ENCODE assay signal across 29 cellular contexts in the genomic region with DNA sequence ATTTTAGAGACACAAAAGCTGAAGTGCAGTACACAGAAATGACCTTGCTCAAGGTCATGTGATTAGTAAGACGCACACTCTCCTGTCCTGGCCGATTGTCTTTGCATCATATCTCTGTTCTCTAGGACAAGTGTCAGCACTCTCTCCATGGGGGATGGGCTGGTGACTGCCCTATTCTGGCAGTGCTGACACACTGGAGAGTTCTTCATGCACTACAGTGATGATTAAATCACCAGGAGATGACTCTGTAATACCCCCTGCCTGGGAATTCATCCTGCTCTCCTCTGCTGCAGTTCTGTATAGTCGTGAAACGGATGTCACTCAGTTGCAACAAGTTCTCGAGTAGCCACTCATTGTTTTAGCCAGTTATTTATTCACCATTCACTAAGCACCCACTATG. TPM values are rescaled to one million over a fixed set of nuclear protein-coding genes. Genes with fewer than 3 reads are reported as not detected.
DNase-seq lines count a peak whose midpoint lies in the region; ATAC-seq, FAIRE-seq and TF ChIP-seq lines count a peak whose summit lies in the region.
"Had no signal": no experiment of that assay in that cellular context is flagged by ENCODE, and none has a peak within 500 bp of the region (broad histone marks: within the 10 kb centered on the region; RNA-seq: fewer than 3 reads in every experiment).

No MANE protein-coding gene starts in this region.

- DNase-seq in NCI-H345 (lab: John Stamatoyannopoulos, UW) (peak; percentile 5), NCI-H345 treated with DMSO at 0.1 percent for 48 hours (lab: John Stamatoyannopoulos, UW; ENCODE audit: unreplicated experiment) (no peak), RKO (ENCODE audit: low spot score) (peak; percentile 35), heart left ventricle (peak in 4 of 5 donors; percentile 61 to 83 (median 70)), renal cortical epithelial cell (ENCODE audit: low read depth) (peak; percentile 62), progenitor cell of endocrine pancreas (ENCODE audit: low spot score, unreplicated experiment) (no peak), HepG2 (ENCODE audit: low spot score) (no peak)
- DNase-seq: activated CD4-positive, alpha-beta T cell treated with anti-CD3 and anti-CD28 coated beads, Interleukin-2, amount 10 ng/mL, durations not matched to agents 24 days and 14 days; activated naive CD4-positive, alpha-beta T cell treated with anti-CD3 and anti-CD28 coated beads, Interleukin-2, amount 10 ng/mL, durations not matched to agents 7 days and 5 days; activated T-cell treated with anti-CD3 and anti-CD28 coated beads, Interleukin-2, amount 50 U/mL, for 48 hours; anterior cingulate cortex; caudate nucleus; COR-L47; DND-41; IMR-90; NCI-H1092 treated with DMSO at 0.1 percent for 48 hours; NCI-H2081; NCI-H510A; nucleus accumbens; spleen; stimulated activated CD4-positive, alpha-beta T cell treated with anti-CD3 and anti-CD28 coated beads, Interleukin-2, amount 100 ng/mL, for 48 hours had no signal

- in situ Hi-C loops in HepG2 (cut with HindIII; ENCODE audit: extremely low pct_ligation_motif_present, low pct_unique_long_range_greater_than_20kb), result no loop called here

- TF ChIP-seq CTCF in heart left ventricle (IDR thresholded peaks at IDR 0.05) (no peak), progenitor cell of endocrine pancreas (IDR thresholded peaks at IDR 0.05; ENCODE audit: unreplicated experiment) (no peak), HepG2 (CRISPR knock-in tag; IDR thresholded peaks at IDR 0.05) (no peak)

- H3K27me3 ChIP-seq in heart left ventricle, result peaks cover 0 to 26% (median 3%) of the 10 kb centered on the region in 9 donors
- H3K27me3 ChIP-seq in HepG2 (ENCODE audit: control insufficient read depth in 1 of 2, insufficient read depth in 2 of 2, low read length in 2 of 2), result peaks cover 2 to 11% of the 10 kb centered on the region in 2 experiments; a peak in 4 of 5 replicates
- H3K27me3 ChIP-seq: vagina had no signal

- 30 to 48% (median 35%) methylated on average over 5 of the region's 5 CpGs for WGBS in heart left ventricle, 4 donors
- 1% methylated on average over 5 of the region's 5 CpGs for WGBS in HepG2 (ENCODE audit: low lambda C conversion rate)

- CTCF ChIA-PET in HepG2 (lab: Yijun Ruan, JAX; ENCODE audit: low intra/inter-chr PET ratio, low total read pairs), result no interaction called here

- H3K36me3 ChIP-seq in heart left ventricle (no peaks in the 10 kb centered on the region), HepG2 (replicated peaks in 1 of 2; ENCODE audit: control insufficient read depth in 1 of 2, insufficient read depth in 2 of 2, low read length in 2 of 2) (no peaks in the 10 kb centered on the region)
- H3K36me3 ChIP-seq: BLaER1, spleen, vagina had no signal

- no peak for TF ChIP-seq RAD21 in HepG2 (CRISPR knock-in tag; IDR thresholded peaks at IDR 0.05)

- no peaks in the 10 kb centered on the region for H4K20me1 ChIP-seq in HepG2 (ENCODE audit: insufficient read depth, low read length)

- POLR2A ChIA-PET in HepG2 (lab: Yijun Ruan, JAX), result no interaction called here

- H3K36me3 Mint-ChIP-seq in progenitor cell of endocrine pancreas (ENCODE audit: insufficient read depth), result no peaks in the 10 kb centered on the region
- H3K36me3 Mint-ChIP-seq: activated naive CD4-positive, alpha-beta T cell treated with anti-CD3 and anti-CD28 coated beads, Interleukin-2, amount 10 ng/mL, durations not matched to agents 7 days and 5 days; stimulated activated memory B cell treated with anti-CD40 and anti-IgM and Interleukin-4, amounts not matched to agents 10 μg/mL and 1 μg/mL and 100 μg/mL, for 72 hours had no signal

- H3K27ac Mint-ChIP-seq in progenitor cell of endocrine pancreas, result no peak overlapping the region
- H3K27ac Mint-ChIP-seq: activated CD4-positive, alpha-beta T cell treated with anti-CD3 and anti-CD28 coated beads, Interleukin-2, amount 10 ng/mL, durations not matched to agents 24 days and 14 days; activated naive CD4-positive, alpha-beta T cell treated with anti-CD3 and anti-CD28 coated beads, Interleukin-2, amount 10 ng/mL, durations not matched to agents 7 days and 5 days; dendritic cell treated with granulocyte-macrophage colony-stimulating factor and Interleukin-4, amounts not matched to agents 40 ng/mL and 50 ng/mL, for 4 days had no signal

- H3K27ac ChIP-seq in heart left ventricle, result peak overlapping the region in 2 of 12 donors; percentile 10 to 16
- no peak overlapping the region for H3K27ac ChIP-seq in HepG2 (ENCODE audit: extremely low read length, insufficient read depth, low read length)
- H3K27ac ChIP-seq: BLaER1, SK-N-MC, spleen, vagina had no signal

- BruUV-seq in HepG2 (replicated peaks; lab: Mats Ljungman, UMichigan), result no TSS peak

- no peaks in the 10 kb centered on the region for H3K79me2 ChIP-seq in HepG2 (ENCODE audit: insufficient read depth, low read length)

- no peak overlapping the region for H2AFZ ChIP-seq in HepG2 (ENCODE audit: low read length)

- H3K4me3 Mint-ChIP-seq in progenitor cell of endocrine pancreas (ENCODE audit: low read depth), result no peak overlapping the region
- H3K4me3 Mint-ChIP-seq: activated CD4-positive, alpha-beta T cell treated with anti-CD3 and anti-CD28 coated beads, Interleukin-2, amount 10 ng/mL, durations not matched to agents 24 days and 14 days; activated naive CD4-positive, alpha-beta T cell treated with anti-CD3 and anti-CD28 coated beads, Interleukin-2, amount 10 ng/mL, durations not matched to agents 7 days and 5 days; dendritic cell treated with granulocyte-macrophage colony-stimulating factor and Interleukin-4, amounts not matched to agents 40 ng/mL and 50 ng/mL, for 4 days; stimulated activated memory B cell treated with anti-CD40 and anti-IgM and Interleukin-4, amounts not matched to agents 10 μg/mL and 1 μg/mL and 100 μg/mL, for 72 hours had no signal

- ATAC-seq in heart left ventricle (peak; percentile 97 to 98 (median 98)), GM18519 (IDR thresholded peaks at IDR 0.05; ENCODE audit: low FRiP score, unreplicated experiment) (no peak), HepG2 (no peak)
- ATAC-seq: Panc1; stimulated activated memory B cell treated with anti-CD40 and anti-IgM and Interleukin-4, amounts not matched to agents 10 μg/mL and 1 μg/mL and 100 μg/mL, for 72 hours had no signal

- TF ChIP-seq EP300 in HepG2 (IDR thresholded peaks at IDR 0.05; ENCODE audit: low read depth in 2 of 2, low read length in 2 of 2), result no peak
- TF ChIP-seq EP300 in HepG2 (CRISPR knock-in tag; IDR thresholded peaks at IDR 0.05; ENCODE audit: borderline replicate concordance), result no peak

- H3K4me3 ChIP-seq in heart left ventricle (no peak overlapping the region), HepG2 (replicated peaks in 1 of 3; ENCODE audit: insufficient read depth in 1 of 3, low read depth in 2 of 3, low read length in 3 of 3) (no peak overlapping the region)
- H3K4me3 ChIP-seq: BLaER1, spleen, vagina had no signal

- no peak for FAIRE-seq in HepG2 (lab: Jason Lieb, UNC)

- H3K4me1 ChIP-seq in heart left ventricle, result peaks cover 0 to 8% (median 2%) of the 10 kb centered on the region in 12 donors
- no peaks in the 10 kb centered on the region for H3K4me1 ChIP-seq in HepG2 (ENCODE audit: insufficient read depth, low read length)

- peaks cover 35% of the 10 kb centered on the region for H3K27me3 Mint-ChIP-seq in progenitor cell of endocrine pancreas

- H3K4me2 ChIP-seq in HepG2 (ENCODE audit: low read depth, low read length), result no peak overlapping the region
- H3K4me2 ChIP-seq: BLaER1 had no signal

- TF ChIP-seq POLR2A in heart left ventricle (IDR thresholded peaks at IDR 0.05) (no peak), HepG2 (IDR thresholded peaks at IDR 0.05; ENCODE audit: insufficient read depth in 1 of 2, low read depth in 2 of 2, low read length in 2 of 2) (no peak)

- H3K9ac ChIP-seq in HepG2 (ENCODE audit: insufficient read depth, low read depth, low read length), result no peak overlapping the region
- H3K9ac ChIP-seq: BLaER1 had no signal

- H3K4me1 Mint-ChIP-seq in progenitor cell of endocrine pancreas (ENCODE audit: low read depth), result peaks cover 8% of the 10 kb centered on the region

- no peaks in the 10 kb centered on the region for H3K9me3 ChIP-seq in heart left ventricle
- H3K9me3 ChIP-seq in HepG2 (ENCODE audit: low read length), result no peaks in the 10 kb centered on the region
- H3K9me3 ChIP-seq: BLaER1, spleen, vagina had no signal

- intact Hi-C loops in heart left ventricle (cut with DNase I), result loop anchor here in 2 of 10 donors (10.0 kb wide), 1 partner anchor 107 kb away; no protein-coding TSS in a partner anchor
- intact Hi-C loops in HepG2 (cut with micrococcal nuclease; ENCODE audit: unreplicated experiment), result no loop called here

- no peaks in the 10 kb centered on the region for H3K9me3 Mint-ChIP-seq in progenitor cell of endocrine pancreas (ENCODE audit: low read depth)
- H3K9me3 Mint-ChIP-seq: activated CD4-positive, alpha-beta T cell treated with anti-CD3 and anti-CD28 coated beads, Interleukin-2, amount 10 ng/mL, durations not matched to agents 24 days and 14 days; activated naive CD4-positive, alpha-beta T cell treated with anti-CD3 and anti-CD28 coated beads, Interleukin-2, amount 10 ng/mL, durations not matched to agents 7 days and 5 days; dendritic cell treated with granulocyte-macrophage colony-stimulating factor and Interleukin-4, amounts not matched to agents 40 ng/mL and 50 ng/mL, for 4 days; stimulated activated memory B cell treated with anti-CD40 and anti-IgM and Interleukin-4, amounts not matched to agents 10 μg/mL and 1 μg/mL and 100 μg/mL, for 72 hours had no signal

RNA-seq across cellular contexts. Expression of gene SHISA3, which starts 5.3 kb away (rescaled TPM):
- total RNA-seq in heart left ventricle (10 to 100 TPM in 2 of 9 donors, 1 to 10 TPM in 7; 1.2 to 16.4 (median 1.8) TPM), renal cortical epithelial cell (0.17 and 0.20 TPM in 2 replicates), progenitor cell of endocrine pancreas (0.14 and 0.40 TPM in 2 replicates), HepG2 (2016; rRNA removed; fragmentation: Illumina TruSeq; extraction: Trizol) (not detected in 2 replicates)
- polyA plus RNA-seq in heart left ventricle (1 to 10 TPM; 7.2 to 9.6 TPM), HepG2 (2011; rRNA removed) (not detected in 2 replicates)
- total RNA-seq in HepG2 (2016; cell fraction: cytosol; rRNA removed; fragmentation: Illumina TruSeq; extraction: Trizol; ENCODE audit: low read depth), result not detected in 2 replicates
- not detected in 2 replicates for total RNA-seq in HepG2 (2016; cell fraction: insoluble cytoplasmic fraction; rRNA removed; fragmentation: Illumina TruSeq; extraction: Trizol)
- not detected in 2 replicates for total RNA-seq in HepG2 (2016; cell fraction: membrane; rRNA removed; fragmentation: Illumina TruSeq; extraction: Trizol)
- not detected in 2 replicates for total RNA-seq in HepG2 (2016; cell fraction: nucleus; rRNA removed; fragmentation: Illumina TruSeq; extraction: Trizol)
- not detected in 2 replicates for polyA plus RNA-seq in HepG2 (2011; cell fraction: cytosol; rRNA removed)
- not detected in 2 replicates for polyA plus RNA-seq in HepG2 (2011; cell fraction: nucleus; rRNA removed)
- polyA plus RNA-seq in HepG2 (2012), result not detected in 2 replicates
- polyA plus RNA-seq in HepG2 (2016; cell fraction: cytosol; fragmentation: Illumina TruSeq; extraction: Trizol; ENCODE audit: low read depth), result not detected in 2 replicates
- polyA plus RNA-seq in HepG2 (2016; cell fraction: insoluble cytoplasmic fraction; fragmentation: Illumina TruSeq; extraction: Trizol; ENCODE audit: low read depth), result not detected in 2 replicates
- not detected in 2 replicates for polyA plus RNA-seq in HepG2 (2016; cell fraction: membrane; fragmentation: Illumina TruSeq; extraction: Trizol; ENCODE audit: low read depth)
- polyA plus RNA-seq in HepG2 (2016; cell fraction: nucleus; fragmentation: Illumina TruSeq; extraction: Trizol; ENCODE audit: insufficient read depth, low read depth), result not detected in 2 replicates
- not detected in 2 replicates for polyA minus RNA-seq in HepG2 (2011; rRNA and poly(A)+ RNA removed; ENCODE audit: low replicate concordance)
- not detected in 2 replicates for polyA minus RNA-seq in HepG2 (2011; cell fraction: cytosol; rRNA and poly(A)+ RNA removed)
- polyA minus RNA-seq in HepG2 (2011; cell fraction: nucleus; rRNA and poly(A)+ RNA removed), result not detected in 2 replicates
- total RNA-seq: temporal lobe had no signal

Comparison
In these comparisons a context has a peak if more than half of its experiments do, and no peak if none do; other contexts are left out.
1. DNase-seq: peak in NCI-H345 (single experiment), RKO (single experiment), heart left ventricle (4 of 5) and renal cortical epithelial cell (single experiment); none in NCI-H345 treated with DMSO at 0.1 percent for 48 hours (single experiment), progenitor cell of endocrine pancreas (single experiment) and HepG2 (single experiment).
2. ATAC-seq: peak in heart left ventricle (4 of 4); none in GM18519 (single experiment) and HepG2 (single experiment).